9 cellular contexts compared by ENCODE assay signal in genomic region chr17:67442787-67443624, GRCh38.
DNase-seq lines count a peak whose midpoint lies in the region; ATAC-seq and TF ChIP-seq lines count a peak whose summit lies in the region.
"Had no signal": no experiment of that assay in that cellular context is flagged by ENCODE, and none has a peak within 500 bp of the region (broad histone marks: within the 10 kb centered on the region; RNA-seq: fewer than 3 reads in every experiment).

No MANE protein-coding gene starts in this region.

- no peak overlapping the region for H3K4me3 Mint-ChIP-seq in T-helper 1 cell treated with Interleukin-12 subunit alpha and Interleukin-12 subunit beta and Interleukin-4 antibody, amounts not matched to agents 30 μg/mL and 1 μg/mL, for 36 hours
- no peak overlapping the region for H3K4me3 Mint-ChIP-seq in HFFc6

- H3K27ac Mint-ChIP-seq in T-helper 1 cell treated with Interleukin-12 subunit alpha and Interleukin-12 subunit beta and Interleukin-4 antibody, amounts not matched to agents 30 μg/mL and 1 μg/mL, for 36 hours = peak overlapping the region; percentile 5
- no peak overlapping the region for H3K27ac Mint-ChIP-seq in HFFc6

- no peaks in the 10 kb centered on the region for H3K36me3 ChIP-seq in WERI-Rb-1

- H3K27ac ChIP-seq in WERI-Rb-1 = peak overlapping the region; percentile 14; the same call in 1 of the 2 replicates
- peak overlapping the region; percentile 63 for H3K27ac ChIP-seq in right cardiac atrium (ENCODE audit: low read length)
- H3K27ac ChIP-seq in skin epidermis = peak overlapping the region in 11 of 21 experiments; percentile 0 to 95 (median 31)
- H3K27ac ChIP-seq: 22Rv1 had no signal

- TF ChIP-seq CTCF in WERI-Rb-1 (IDR thresholded peaks at IDR 0.05; ENCODE audit: low read depth, low read length) = no peak
- TF ChIP-seq CTCF in HFFc6 (IDR thresholded peaks at IDR 0.05) = no peak

- H3K4me1 ChIP-seq in right cardiac atrium (ENCODE audit: control insufficient read depth, insufficient read depth, low read length) = no peaks in the 10 kb centered on the region

- H3K4me3 ChIP-seq in WERI-Rb-1 (ENCODE audit: low read depth, low read length) (no peak overlapping the region), right cardiac atrium (ENCODE audit: low read length) (no peak overlapping the region), skin epidermis (no peak overlapping the region)

- H3K27me3 Mint-ChIP-seq in T-helper 1 cell treated with Interleukin-12 subunit alpha and Interleukin-12 subunit beta and Interleukin-4 antibody, amounts not matched to agents 30 μg/mL and 1 μg/mL, for 36 hours (ENCODE audit: low read depth) = no peaks in the 10 kb centered on the region
- H3K27me3 Mint-ChIP-seq in HFFc6 (ENCODE audit: insufficient read depth) = no peaks in the 10 kb centered on the region; the same call in 1 of the 2 replicates

- H3K27me3 ChIP-seq in WERI-Rb-1 (ENCODE audit: insufficient read depth, low read depth, severe bottlenecking) (no peaks in the 10 kb centered on the region), right cardiac atrium (ENCODE audit: control insufficient read depth, insufficient read depth) (no peaks in the 10 kb centered on the region)

- H3K36me3 Mint-ChIP-seq in T-helper 1 cell treated with Interleukin-12 subunit alpha and Interleukin-12 subunit beta and Interleukin-4 antibody, amounts not matched to agents 30 μg/mL and 1 μg/mL, for 36 hours (ENCODE audit: low read depth) = peaks cover 9% of the 10 kb centered on the region
- no peaks in the 10 kb centered on the region for H3K36me3 Mint-ChIP-seq in HFFc6 (ENCODE audit: low read depth)

- DNase-seq in T-helper 1 cell = no peak
- peak; percentile 33 for DNase-seq in WERI-Rb-1
- peak in 1 of 3 donors; percentile 36 for DNase-seq in right cardiac atrium
- DNase-seq in activated gamma-delta T cell treated with Interleukin-2 at 50 U/mL for 16 hours = no peak
- no peak for DNase-seq in HFFc6

- WGBS in right cardiac atrium = 40% methylated on average over 13 of the region's 13 CpGs

- intact Hi-C loops in right cardiac atrium (cut with DNase I) = no loop called here

- ATAC-seq in right cardiac atrium = no peak
- no peak for ATAC-seq in GM21717 (IDR thresholded peaks at IDR 0.05; ENCODE audit: unreplicated experiment)

- H3K9me3 Mint-ChIP-seq in T-helper 1 cell treated with Interleukin-12 subunit alpha and Interleukin-12 subunit beta and Interleukin-4 antibody, amounts not matched to agents 30 μg/mL and 1 μg/mL, for 36 hours = no peaks in the 10 kb centered on the region
- H3K9me3 Mint-ChIP-seq in HFFc6 = no peaks in the 10 kb centered on the region

- H3K9me3 ChIP-seq in WERI-Rb-1 (ENCODE audit: severe bottlenecking) = no peaks in the 10 kb centered on the region
- no peaks in the 10 kb centered on the region for H3K9me3 ChIP-seq in right cardiac atrium (ENCODE audit: control insufficient read depth, low read length)

- peaks cover 43% of the 10 kb centered on the region for H3K4me1 Mint-ChIP-seq in T-helper 1 cell treated with Interleukin-12 subunit alpha and Interleukin-12 subunit beta and Interleukin-4 antibody, amounts not matched to agents 30 μg/mL and 1 μg/mL, for 36 hours (ENCODE audit: low read depth)
- H3K4me1 Mint-ChIP-seq in HFFc6 (ENCODE audit: low read depth) = peaks cover 40% of the 10 kb centered on the region
